In genomic region chr1:117371436-117372151, GRCh38 we compare ENCODE assay signal across 2 cellular contexts.
TF ChIP-seq lines count a peak whose summit lies in the region.

No MANE protein-coding gene starts in this region.

TF ChIP-seq in SK-N-SH, 30 proteins besides CTCF, POLR2A, EP300 and RAD21 (continued from another document):
- TF ChIP-seq MEF2A (IDR thresholded peaks at IDR 0.05; ENCODE audit: borderline replicate concordance, low read depth) = no peak

TF ChIP-seq in SK-N-SH treated with all-trans-retinoic acid at 6 μM for 48 hours, 23 proteins besides CTCF, POLR2A, EP300 and RAD21 (continued from another document):
- TF ChIP-seq CSRNP3 (CRISPR knock-in tag; IDR thresholded peaks at IDR 0.05) (no peak), SNAI2 (CRISPR knock-in tag; IDR thresholded peaks at IDR 0.05) (no peak), CSDC2 (CRISPR knock-in tag; IDR thresholded peaks at IDR 0.05) (no peak), GLIS3 (CRISPR knock-in tag; IDR thresholded peaks at IDR 0.05) (no peak), ARNTL (CRISPR knock-in tag; IDR thresholded peaks at IDR 0.05; ENCODE audit: borderline replicate concordance, low read depth) (no peak), TOX (CRISPR knock-in tag; IDR thresholded peaks at IDR 0.05; ENCODE audit: borderline replicate concordance) (no peak)
